16 cellular contexts compared by ENCODE assay signal in the genomic region with DNA sequence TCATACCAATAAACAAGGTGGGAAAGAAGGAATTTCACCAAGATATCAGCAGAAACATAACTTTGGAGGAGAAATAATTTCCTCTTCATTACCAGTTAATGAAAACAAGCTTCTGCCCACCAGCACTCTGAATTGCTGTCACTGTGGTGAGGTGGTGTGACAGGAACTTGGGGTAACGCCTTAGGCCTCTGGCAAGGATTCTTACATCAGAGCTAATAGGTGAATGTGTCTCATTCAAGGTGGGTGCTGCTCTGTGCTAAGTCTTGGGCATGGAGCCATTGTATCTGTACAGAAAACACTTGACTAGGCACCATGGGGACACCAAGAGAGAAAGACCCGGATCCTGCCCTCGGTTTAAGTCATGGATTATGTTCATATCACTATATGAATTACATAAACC. TPM values are rescaled to one million over a fixed set of nuclear protein-coding genes. Genes with fewer than 3 reads are reported as not detected.
DNase-seq lines count a peak whose midpoint lies in the region; ATAC-seq lines count a peak whose summit lies in the region.
"Had no signal": no experiment of that assay in that cellular context is flagged by ENCODE, and none has a peak within 500 bp of the region (broad histone marks: within the 10 kb centered on the region; RNA-seq: fewer than 3 reads in every experiment).

No MANE protein-coding gene starts in this region.

- H3K4me3 Mint-ChIP-seq in activated CD8-positive, alpha-beta memory T cell treated with anti-CD3 and anti-CD28 coated beads, Interleukin-2, amount 10 ng/mL, durations not matched to agents 7 days and 5 days: no peak overlapping the region
- H3K4me3 Mint-ChIP-seq in effector memory CD8-positive, alpha-beta T cell: peak overlapping the region in 1 of 2 donors; percentile 7
- H3K4me3 Mint-ChIP-seq in stimulated activated effector memory CD8-positive, alpha-beta T cell treated with anti-CD3 and anti-CD28 coated beads, Interleukin-12 subunit alpha, Interleukin-12 subunit beta, amount 100 ng/mL, for 72 hours: no peak overlapping the region
- H3K4me3 Mint-ChIP-seq: CD4-positive, alpha-beta T cell; H9 had no signal

- CTCF ChIA-PET in activated CD8-positive, alpha-beta memory T cell treated with anti-CD3 and anti-CD28 coated beads, Interleukin-2, amount 10 ng/mL, durations not matched to agents 7 days and 5 days (lab: Charles Lee): no interaction called here

- no peak for ATAC-seq in activated CD8-positive, alpha-beta memory T cell treated with anti-CD3 and anti-CD28 coated beads, Interleukin-2, amount 10 ng/mL, durations not matched to agents 7 days and 5 days
- ATAC-seq in effector memory CD8-positive, alpha-beta T cell (replicated peaks): peak; percentile 98
- peak; percentile 47 for ATAC-seq in stimulated activated effector memory CD8-positive, alpha-beta T cell treated with anti-CD3 and anti-CD28 coated beads, Interleukin-12 subunit alpha, Interleukin-12 subunit beta, amount 100 ng/mL, for 72 hours
- ATAC-seq in GM21786 (IDR thresholded peaks at IDR 0.05; ENCODE audit: unreplicated experiment): no peak
- ATAC-seq: A549, HepG2 had no signal

- no peaks in the 10 kb centered on the region for H3K9me3 Mint-ChIP-seq in activated CD8-positive, alpha-beta memory T cell treated with anti-CD3 and anti-CD28 coated beads, Interleukin-2, amount 10 ng/mL, durations not matched to agents 7 days and 5 days (ENCODE audit: low read depth)
- no peaks in the 10 kb centered on the region for H3K9me3 Mint-ChIP-seq in effector memory CD8-positive, alpha-beta T cell
- peaks cover 7% of the 10 kb centered on the region for H3K9me3 Mint-ChIP-seq in stimulated activated effector memory CD8-positive, alpha-beta T cell treated with anti-CD3 and anti-CD28 coated beads, Interleukin-12 subunit alpha, Interleukin-12 subunit beta, amount 100 ng/mL, for 72 hours

- DNase-seq in activated CD8-positive, alpha-beta memory T cell treated with anti-CD3 and anti-CD28 coated beads, Interleukin-2, amount 50 U/mL, for 48 hours: peak; percentile 18
- DNase-seq in activated CD8-positive, alpha-beta memory T cell treated with anti-CD3 and anti-CD28 coated beads, Interleukin-2, amount 10 ng/mL, durations not matched to agents 7 days and 5 days: no peak
- DNase-seq in effector memory CD8-positive, alpha-beta T cell: peak; percentile 15 to 32 (median 18)
- DNase-seq in mesenteric fat pad (ENCODE audit: low spot score): peak; percentile 3
- no peak for DNase-seq in stimulated activated effector memory CD8-positive, alpha-beta T cell treated with anti-CD3 and anti-CD28 coated beads, Interleukin-12 subunit alpha, Interleukin-12 subunit beta, amount 100 ng/mL, for 72 hours (ENCODE audit: low spot score in 2 of 2)
- no peak for DNase-seq in T-helper 2 cell
- DNase-seq in RKO (ENCODE audit: low spot score): no peak
- DNase-seq: AML-193; CD4-positive, alpha-beta T cell; DMS153; DMS79; GDM1; H9 had no signal

- H3K36me3 Mint-ChIP-seq in activated CD8-positive, alpha-beta memory T cell treated with anti-CD3 and anti-CD28 coated beads, Interleukin-2, amount 10 ng/mL, durations not matched to agents 7 days and 5 days: no peaks in the 10 kb centered on the region
- no peaks in the 10 kb centered on the region for H3K36me3 Mint-ChIP-seq in effector memory CD8-positive, alpha-beta T cell (ENCODE audit: insufficient read depth)
- H3K36me3 Mint-ChIP-seq in stimulated activated effector memory CD8-positive, alpha-beta T cell treated with anti-CD3 and anti-CD28 coated beads, Interleukin-12 subunit alpha, Interleukin-12 subunit beta, amount 100 ng/mL, for 72 hours: no peaks in the 10 kb centered on the region

- no peak overlapping the region for H3K27ac Mint-ChIP-seq in activated CD8-positive, alpha-beta memory T cell treated with anti-CD3 and anti-CD28 coated beads, Interleukin-2, amount 10 ng/mL, durations not matched to agents 7 days and 5 days
- H3K27ac Mint-ChIP-seq in effector memory CD8-positive, alpha-beta T cell: peak overlapping the region in 1 of 2 donors; percentile 39
- H3K27ac Mint-ChIP-seq in stimulated activated effector memory CD8-positive, alpha-beta T cell treated with anti-CD3 and anti-CD28 coated beads, Interleukin-12 subunit alpha, Interleukin-12 subunit beta, amount 100 ng/mL, for 72 hours: no peak overlapping the region
- H3K27ac Mint-ChIP-seq: CD4-positive, alpha-beta T cell; H9 had no signal

- H3K4me1 Mint-ChIP-seq in activated CD8-positive, alpha-beta memory T cell treated with anti-CD3 and anti-CD28 coated beads, Interleukin-2, amount 10 ng/mL, durations not matched to agents 7 days and 5 days: no peaks in the 10 kb centered on the region
- peaks cover 0 to 9% of the 10 kb centered on the region in 2 donors for H3K4me1 Mint-ChIP-seq in effector memory CD8-positive, alpha-beta T cell (ENCODE audit: low read depth in 2 of 2)
- H3K4me1 Mint-ChIP-seq in stimulated activated effector memory CD8-positive, alpha-beta T cell treated with anti-CD3 and anti-CD28 coated beads, Interleukin-12 subunit alpha, Interleukin-12 subunit beta, amount 100 ng/mL, for 72 hours: peaks cover 10% of the 10 kb centered on the region

- peaks cover 32% of the 10 kb centered on the region for H3K27me3 Mint-ChIP-seq in activated CD8-positive, alpha-beta memory T cell treated with anti-CD3 and anti-CD28 coated beads, Interleukin-2, amount 10 ng/mL, durations not matched to agents 7 days and 5 days
- H3K27me3 Mint-ChIP-seq in effector memory CD8-positive, alpha-beta T cell: peaks cover 40 to 41% of the 10 kb centered on the region in 2 donors

RNA-seq across cellular contexts. Expression of gene LOXL4, which starts 8.3 kb away (rescaled TPM):
- total RNA-seq in activated CD8-positive, alpha-beta memory T cell treated with anti-CD3 and anti-CD28 coated beads, Interleukin-2, amount 10 ng/mL, durations not matched to agents 7 days and 5 days: not detected
- total RNA-seq in mesenteric fat pad: 39.6 TPM
- total RNA-seq: CD4-positive, alpha-beta T cell had no signal

Comparison
In these comparisons a context has a peak if more than half of its experiments do, and no peak if none do; other contexts are left out.
1. DNase-seq: peak in activated CD8-positive, alpha-beta memory T cell treated with anti-CD3 and anti-CD28 coated beads, Interleukin-2, amount 50 U/mL, for 48 hours (single experiment), effector memory CD8-positive, alpha-beta T cell (3 of 3) and mesenteric fat pad (single experiment); none in activated CD8-positive, alpha-beta memory T cell treated with anti-CD3 and anti-CD28 coated beads, Interleukin-2, amount 10 ng/mL, durations not matched to agents 7 days and 5 days (single experiment), stimulated activated effector memory CD8-positive, alpha-beta T cell treated with anti-CD3 and anti-CD28 coated beads, Interleukin-12 subunit alpha, Interleukin-12 subunit beta, amount 100 ng/mL, for 72 hours (0 of 2), T-helper 2 cell (0 of 5) and RKO (single experiment).
2. ATAC-seq: peak in effector memory CD8-positive, alpha-beta T cell (single experiment) and stimulated activated effector memory CD8-positive, alpha-beta T cell treated with anti-CD3 and anti-CD28 coated beads, Interleukin-12 subunit alpha, Interleukin-12 subunit beta, amount 100 ng/mL, for 72 hours (single experiment); none in activated CD8-positive, alpha-beta memory T cell treated with anti-CD3 and anti-CD28 coated beads, Interleukin-2, amount 10 ng/mL, durations not matched to agents 7 days and 5 days (single experiment) and GM21786 (single experiment).
3. RNA of gene LOXL4, which starts 8.3 kb away (total RNA-seq): 39.6 TPM in mesenteric fat pad (single experiment); not detected in activated CD8-positive, alpha-beta memory T cell treated with anti-CD3 and anti-CD28 coated beads, Interleukin-2, amount 10 ng/mL, durations not matched to agents 7 days and 5 days; every median in the first group is over 10 times any median in the second.